ENCODE assay signal across 9 cellular contexts in the genomic region with DNA sequence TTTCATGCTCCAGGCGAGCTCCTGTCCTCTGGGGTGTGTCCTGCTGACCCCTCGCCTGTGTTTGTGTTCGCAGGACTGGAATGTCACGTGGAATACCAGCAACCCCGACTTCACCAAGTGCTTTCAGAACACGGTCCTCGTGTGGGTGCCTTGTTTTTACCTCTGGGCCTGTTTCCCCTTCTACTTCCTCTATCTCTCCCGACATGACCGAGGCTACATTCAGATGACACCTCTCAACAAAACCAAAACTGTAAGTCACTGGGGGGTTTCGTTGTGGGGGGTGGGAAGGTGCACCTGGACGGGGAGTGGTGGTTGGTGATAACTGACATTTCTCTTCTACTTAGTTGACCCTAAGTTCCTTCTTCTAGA. TPM values are rescaled to one million over a fixed set of nuclear protein-coding genes. Genes with fewer than 3 reads are reported as not detected.
A peak's percentile ranks its signal among the peaks of the same experiment; 100 is the strongest.
DNase-seq lines count a peak whose midpoint lies in the region; ATAC-seq and TF ChIP-seq lines count a peak whose summit lies in the region.
"Had no signal": no experiment of that assay in that cellular context is flagged by ENCODE, and none has a peak within 500 bp of the region (broad histone marks: within the 10 kb centered on the region; RNA-seq: fewer than 3 reads in every experiment).

No MANE protein-coding gene starts in this region.

- no peak overlapping the region for H4K5ac ChIP-seq in H9 (ENCODE audit: insufficient read length, low read depth, low read length)

- H3K79me1 ChIP-seq in H9 (ENCODE audit: insufficient read depth, low read depth, low read length, poor library complexity, severe bottlenecking), result peaks cover 7% of the 10 kb centered on the region

- peaks cover 22% of the 10 kb centered on the region for H3K36me3 ChIP-seq in neutrophil
- H3K36me3 ChIP-seq in neural progenitor cell, result no peaks in the 10 kb centered on the region

- no peak overlapping the region for H3K23ac ChIP-seq in H9 (ENCODE audit: insufficient read length, low read depth, low read length)

- no peak overlapping the region; the same call in 1 of the 2 replicates for H2BK15ac ChIP-seq in H9 (ENCODE audit: low read depth, low read length)

- TF ChIP-seq CTCF in H9 (conservative IDR thresholded peaks at IDR 0.05) (no peak), neutrophil (IDR thresholded peaks at IDR 0.05) (no peak), neural progenitor cell (IDR thresholded peaks at IDR 0.05) (no peak)

- no peaks in the 10 kb centered on the region for H3K4me1 ChIP-seq in H9 (ENCODE audit: insufficient read depth, low read length)
- peaks cover 10% of the 10 kb centered on the region in 2 experiments for H3K4me1 ChIP-seq in neutrophil (ENCODE audit: control insufficient read depth in 1 of 2, insufficient read depth in 1 of 2, low read depth in 1 of 2, low read length in 1 of 2)
- no peaks in the 10 kb centered on the region for H3K4me1 ChIP-seq in neural progenitor cell

- no peaks in the 10 kb centered on the region for H3F3A ChIP-seq in neural progenitor cell (ENCODE audit: low read depth)

- no peak overlapping the region for H2AK5ac ChIP-seq in H9 (ENCODE audit: insufficient read length, low read length)

- no peak overlapping the region for H2BK12ac ChIP-seq in H9 (ENCODE audit: insufficient read length, low read depth, low read length)

- H3K4ac ChIP-seq in H9 (ENCODE audit: low read depth, low read length), result no peak overlapping the region

- no peaks in the 10 kb centered on the region for H3K27me3 ChIP-seq in H9 (ENCODE audit: insufficient read depth, low read length)
- no peaks in the 10 kb centered on the region for H3K27me3 ChIP-seq in neutrophil
- no peaks in the 10 kb centered on the region for H3K27me3 ChIP-seq in neural progenitor cell

- H3K56ac ChIP-seq in H9 (ENCODE audit: insufficient read length, low read depth, low read length), result no peak overlapping the region

- H3K23me2 ChIP-seq in H9 (ENCODE audit: insufficient read length, low read depth, low read length, poor library complexity, severe bottlenecking), result no peaks in the 10 kb centered on the region

- H3K27ac ChIP-seq in H9 (ENCODE audit: insufficient read length, low read depth, low read length), result no peak overlapping the region
- H3K27ac ChIP-seq in neutrophil, result peak overlapping the region; percentile 75
- H3K27ac ChIP-seq in neural progenitor cell, result no peak overlapping the region

- H3K4me3 Mint-ChIP-seq in H9 (no peak overlapping the region), neural progenitor cell (no peak overlapping the region)

- H2BK5ac ChIP-seq in H9 (ENCODE audit: insufficient read length, low read length), result no peak overlapping the region

- H3K18ac ChIP-seq in H9 (ENCODE audit: insufficient read length, low read depth, low read length), result no peak overlapping the region

- H3K4me3 ChIP-seq in neutrophil (ENCODE audit: low read depth in 1 of 2, low read length in 1 of 2) (no peak overlapping the region), neural progenitor cell (no peak overlapping the region)

- H3K4me2 ChIP-seq in H9 (ENCODE audit: insufficient read depth, insufficient read length, low read length), result no peak overlapping the region
- no peak overlapping the region for H3K4me2 ChIP-seq in neural progenitor cell

- no peak overlapping the region for H3K14ac ChIP-seq in H9 (ENCODE audit: insufficient read depth, low read length)

- no peak overlapping the region for H2AFZ ChIP-seq in H9 (ENCODE audit: low read length)
- H2AFZ ChIP-seq in neural progenitor cell (replicated peaks), result no peak overlapping the region

- peaks cover 15 to 35% (median 32%) of the 10 kb centered on the region in 3 experiments; a peak in 6 of 7 replicates for H3K36me3 Mint-ChIP-seq in H9 (ENCODE audit: insufficient read depth in 1 of 3, low read depth in 3 of 3)
- peaks cover 8% of the 10 kb centered on the region for H3K36me3 Mint-ChIP-seq in neural progenitor cell

- no peak overlapping the region for H4K91ac ChIP-seq in H9 (ENCODE audit: insufficient read length, low read depth, low read length)

- H3T11ph ChIP-seq in H9 (ENCODE audit: low read length), result no peak overlapping the region

- H2BK120ac ChIP-seq in H9 (ENCODE audit: low read depth, low read length, poor library complexity, severe bottlenecking), result no peak overlapping the region

- H3K4me1 Mint-ChIP-seq in H9, result no peaks in the 10 kb centered on the region
- peaks cover 3% of the 10 kb centered on the region for H3K4me1 Mint-ChIP-seq in neural progenitor cell

- no CpG with 5 or more reads among the region's 11 CpGs for WGBS in H9 (ENCODE audit: extremely low coverage, insufficient read length, low lambda C conversion rate)

- H3K27me3 Mint-ChIP-seq in H9 (ENCODE audit: low read depth) (no peaks in the 10 kb centered on the region; the same call in 1 of the 2 replicates), neural progenitor cell (ENCODE audit: insufficient read depth, low read depth) (no peaks in the 10 kb centered on the region)

- H3K9me3 Mint-ChIP-seq in H9 (no peaks in the 10 kb centered on the region), neural progenitor cell (no peaks in the 10 kb centered on the region)

- no peak for DNase-seq in H9
- peak; percentile 85 for DNase-seq in NAMALWA (ENCODE audit: low spot score)
- no peak for DNase-seq in NCI-H2196 treated with DMSO at 0.1 percent for 48 hours (lab: John Stamatoyannopoulos, UW; ENCODE audit: unreplicated experiment)
- no peak for DNase-seq in neural progenitor cell (ENCODE audit: low spot score)
- DNase-seq in NCI-H1930 (lab: John Stamatoyannopoulos, UW), result no peak
- no peak for DNase-seq in left lobe of liver (ENCODE audit: low spot score)
- DNase-seq: erythroblast had no signal

- no peak overlapping the region for H2BK20ac ChIP-seq in H9 (ENCODE audit: low read depth, low read length, poor library complexity, severe bottlenecking)

- H4K20me1 ChIP-seq in H9 (ENCODE audit: control insufficient read depth, insufficient read depth, insufficient read length) (no peaks in the 10 kb centered on the region), neural progenitor cell (ENCODE audit: low read depth) (no peaks in the 10 kb centered on the region)

- H3K79me2 ChIP-seq in H9 (ENCODE audit: insufficient read depth, low read length) (no peaks in the 10 kb centered on the region; the same call in 1 of the 2 replicates), neural progenitor cell (ENCODE audit: low read depth) (peaks cover 24% of the 10 kb centered on the region)

- ATAC-seq in GM18868 (IDR thresholded peaks at IDR 0.05; ENCODE audit: unreplicated experiment) (peak; percentile 79), left lobe of liver (no peak)

- no peak overlapping the region for H4K8ac ChIP-seq in H9 (replicated peaks; ENCODE audit: insufficient read length, low read depth, low read length)

- H3K9ac ChIP-seq in H9 (ENCODE audit: extremely low read depth, insufficient read length, low read length), result no peak overlapping the region
- H3K9ac ChIP-seq in neural progenitor cell, result no peak overlapping the region

- H3K9me3 ChIP-seq in H9 (ENCODE audit: control insufficient read depth, low read depth, low read length), result no peaks in the 10 kb centered on the region
- no peaks in the 10 kb centered on the region for H3K9me3 ChIP-seq in neutrophil
- no peaks in the 10 kb centered on the region for H3K9me3 ChIP-seq in neural progenitor cell (ENCODE audit: low read depth)

- H3K27ac Mint-ChIP-seq in H9 (peak overlapping the region in 2 of 3 experiments; percentile 9 to 36; a peak in 3 of 7 replicates), neural progenitor cell (no peak overlapping the region)

RNA-seq across cellular contexts. Expression of a gene that starts 58.3 kb away (rescaled TPM):
- total RNA-seq in H9 (2021) (51.7 and 56.4 TPM in 2 replicates), neural progenitor cell (ENCODE audit: low replicate concordance) (17.5 and 26.7 TPM in 2 replicates), left lobe of liver (2.5 TPM)
